1 cellular context compared by ENCODE assay signal in the genomic region with DNA sequence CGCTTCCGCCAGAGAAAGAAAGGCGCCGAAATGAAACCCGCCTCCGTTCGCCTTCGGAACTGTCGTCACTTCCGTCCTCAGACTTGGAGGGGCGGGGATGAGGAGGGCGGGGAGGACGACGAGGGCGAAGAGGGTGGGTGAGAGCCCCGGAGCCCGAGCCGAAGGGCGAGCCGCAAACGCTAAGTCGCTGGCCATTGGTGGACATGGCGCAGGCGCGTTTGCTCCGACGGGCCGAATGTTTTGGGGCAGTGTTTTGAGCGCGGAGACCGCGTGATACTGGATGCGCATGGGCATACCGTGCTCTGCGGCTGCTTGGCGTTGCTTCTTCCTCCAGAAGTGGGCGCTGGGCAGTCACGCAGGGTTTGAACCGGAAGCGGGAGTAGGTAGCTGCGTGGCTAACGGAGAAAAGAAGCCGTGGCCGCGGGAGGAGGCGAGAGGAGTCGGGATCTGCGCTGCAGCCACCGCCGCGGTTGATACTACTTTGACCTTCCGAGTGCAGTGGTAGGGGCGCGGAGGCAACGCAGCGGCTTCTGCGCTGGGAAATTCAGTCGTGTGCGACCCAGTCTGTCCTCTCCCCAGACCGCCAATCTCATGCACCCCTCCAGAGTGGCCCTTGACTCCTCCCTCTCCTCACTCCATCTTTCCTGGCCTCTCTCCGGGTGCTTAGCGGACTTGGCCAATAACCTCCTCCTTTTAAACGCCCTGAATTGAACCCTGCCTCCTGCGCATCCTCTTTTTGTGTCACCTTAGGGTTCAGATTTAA.
TF ChIP-seq lines count a peak whose summit lies in the region.

A gene with protein sequence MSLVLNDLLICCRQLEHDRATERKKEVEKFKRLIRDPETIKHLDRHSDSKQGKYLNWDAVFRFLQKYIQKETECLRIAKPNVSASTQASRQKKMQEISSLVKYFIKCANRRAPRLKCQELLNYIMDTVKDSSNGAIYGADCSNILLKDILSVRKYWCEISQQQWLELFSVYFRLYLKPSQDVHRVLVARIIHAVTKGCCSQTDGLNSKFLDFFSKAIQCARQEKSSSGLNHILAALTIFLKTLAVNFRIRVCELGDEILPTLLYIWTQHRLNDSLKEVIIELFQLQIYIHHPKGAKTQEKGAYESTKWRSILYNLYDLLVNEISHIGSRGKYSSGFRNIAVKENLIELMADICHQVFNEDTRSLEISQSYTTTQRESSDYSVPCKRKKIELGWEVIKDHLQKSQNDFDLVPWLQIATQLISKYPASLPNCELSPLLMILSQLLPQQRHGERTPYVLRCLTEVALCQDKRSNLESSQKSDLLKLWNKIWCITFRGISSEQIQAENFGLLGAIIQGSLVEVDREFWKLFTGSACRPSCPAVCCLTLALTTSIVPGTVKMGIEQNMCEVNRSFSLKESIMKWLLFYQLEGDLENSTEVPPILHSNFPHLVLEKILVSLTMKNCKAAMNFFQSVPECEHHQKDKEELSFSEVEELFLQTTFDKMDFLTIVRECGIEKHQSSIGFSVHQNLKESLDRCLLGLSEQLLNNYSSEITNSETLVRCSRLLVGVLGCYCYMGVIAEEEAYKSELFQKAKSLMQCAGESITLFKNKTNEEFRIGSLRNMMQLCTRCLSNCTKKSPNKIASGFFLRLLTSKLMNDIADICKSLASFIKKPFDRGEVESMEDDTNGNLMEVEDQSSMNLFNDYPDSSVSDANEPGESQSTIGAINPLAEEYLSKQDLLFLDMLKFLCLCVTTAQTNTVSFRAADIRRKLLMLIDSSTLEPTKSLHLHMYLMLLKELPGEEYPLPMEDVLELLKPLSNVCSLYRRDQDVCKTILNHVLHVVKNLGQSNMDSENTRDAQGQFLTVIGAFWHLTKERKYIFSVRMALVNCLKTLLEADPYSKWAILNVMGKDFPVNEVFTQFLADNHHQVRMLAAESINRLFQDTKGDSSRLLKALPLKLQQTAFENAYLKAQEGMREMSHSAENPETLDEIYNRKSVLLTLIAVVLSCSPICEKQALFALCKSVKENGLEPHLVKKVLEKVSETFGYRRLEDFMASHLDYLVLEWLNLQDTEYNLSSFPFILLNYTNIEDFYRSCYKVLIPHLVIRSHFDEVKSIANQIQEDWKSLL (N-terminal part only) (plus strand): TSS at position 382 of the 763 bp plus-strand sequence. CDS start 4,558 bp downstream, outside the sequence.

TF ChIP-seq in HEK293, 187 proteins besides CTCF, POLR2A, EP300 and RAD21 (continued from another document and continues in another):
- TF ChIP-seq, protein P1, sequence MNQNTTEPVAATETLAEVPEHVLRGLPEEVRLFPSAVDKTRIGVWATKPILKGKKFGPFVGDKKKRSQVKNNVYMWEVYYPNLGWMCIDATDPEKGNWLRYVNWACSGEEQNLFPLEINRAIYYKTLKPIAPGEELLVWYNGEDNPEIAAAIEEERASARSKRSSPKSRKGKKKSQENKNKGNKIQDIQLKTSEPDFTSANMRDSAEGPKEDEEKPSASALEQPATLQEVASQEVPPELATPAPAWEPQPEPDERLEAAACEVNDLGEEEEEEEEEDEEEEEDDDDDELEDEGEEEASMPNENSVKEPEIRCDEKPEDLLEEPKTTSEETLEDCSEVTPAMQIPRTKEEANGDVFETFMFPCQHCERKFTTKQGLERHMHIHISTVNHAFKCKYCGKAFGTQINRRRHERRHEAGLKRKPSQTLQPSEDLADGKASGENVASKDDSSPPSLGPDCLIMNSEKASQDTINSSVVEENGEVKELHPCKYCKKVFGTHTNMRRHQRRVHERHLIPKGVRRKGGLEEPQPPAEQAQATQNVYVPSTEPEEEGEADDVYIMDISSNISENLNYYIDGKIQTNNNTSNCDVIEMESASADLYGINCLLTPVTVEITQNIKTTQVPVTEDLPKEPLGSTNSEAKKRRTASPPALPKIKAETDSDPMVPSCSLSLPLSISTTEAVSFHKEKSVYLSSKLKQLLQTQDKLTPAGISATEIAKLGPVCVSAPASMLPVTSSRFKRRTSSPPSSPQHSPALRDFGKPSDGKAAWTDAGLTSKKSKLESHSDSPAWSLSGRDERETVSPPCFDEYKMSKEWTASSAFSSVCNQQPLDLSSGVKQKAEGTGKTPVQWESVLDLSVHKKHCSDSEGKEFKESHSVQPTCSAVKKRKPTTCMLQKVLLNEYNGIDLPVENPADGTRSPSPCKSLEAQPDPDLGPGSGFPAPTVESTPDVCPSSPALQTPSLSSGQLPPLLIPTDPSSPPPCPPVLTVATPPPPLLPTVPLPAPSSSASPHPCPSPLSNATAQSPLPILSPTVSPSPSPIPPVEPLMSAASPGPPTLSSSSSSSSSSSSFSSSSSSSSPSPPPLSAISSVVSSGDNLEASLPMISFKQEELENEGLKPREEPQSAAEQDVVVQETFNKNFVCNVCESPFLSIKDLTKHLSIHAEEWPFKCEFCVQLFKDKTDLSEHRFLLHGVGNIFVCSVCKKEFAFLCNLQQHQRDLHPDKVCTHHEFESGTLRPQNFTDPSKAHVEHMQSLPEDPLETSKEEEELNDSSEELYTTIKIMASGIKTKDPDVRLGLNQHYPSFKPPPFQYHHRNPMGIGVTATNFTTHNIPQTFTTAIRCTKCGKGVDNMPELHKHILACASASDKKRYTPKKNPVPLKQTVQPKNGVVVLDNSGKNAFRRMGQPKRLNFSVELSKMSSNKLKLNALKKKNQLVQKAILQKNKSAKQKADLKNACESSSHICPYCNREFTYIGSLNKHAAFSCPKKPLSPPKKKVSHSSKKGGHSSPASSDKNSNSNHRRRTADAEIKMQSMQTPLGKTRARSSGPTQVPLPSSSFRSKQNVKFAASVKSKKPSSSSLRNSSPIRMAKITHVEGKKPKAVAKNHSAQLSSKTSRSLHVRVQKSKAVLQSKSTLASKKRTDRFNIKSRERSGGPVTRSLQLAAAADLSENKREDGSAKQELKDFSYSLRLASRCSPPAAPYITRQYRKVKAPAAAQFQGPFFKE (tag by site-specific recombination; IDR thresholded peaks at IDR 0.05; ENCODE audit: borderline replicate concordance) = no peak
- TF ChIP-seq ZFP37 (tag by site-specific recombination; IDR thresholded peaks at IDR 0.05) (0 out of 2 replicates have a peak, but pooled peaks have one; percentile 42), ZNF692 (tag by site-specific recombination; IDR thresholded peaks at IDR 0.05) (peak; percentile 18; the same call in 1 of the 2 replicates), ZNF239 (tag by site-specific recombination; IDR thresholded peaks at IDR 0.05) (no peak), EGR2 (tag by site-specific recombination; IDR thresholded peaks at IDR 0.05; ENCODE audit: low read depth) (0 out of 2 replicates have a peak, but pooled peaks have one; percentile 9), ZNF248 (tag by site-specific recombination; IDR thresholded peaks at IDR 0.05) (no peak), MZF1 (tag by site-specific recombination; IDR thresholded peaks at IDR 0.05; ENCODE audit: borderline replicate concordance) (no peak), ZNF792 (tag by site-specific recombination; IDR thresholded peaks at IDR 0.05) (no peak), ZXDB (tag by site-specific recombination; IDR thresholded peaks at IDR 0.05) (peak; percentile 72), KLF8 (tag by site-specific recombination; IDR thresholded peaks at IDR 0.05) (peak; percentile 59; the same call in 1 of the 2 replicates), BCL11B (tag by site-specific recombination; IDR thresholded peaks at IDR 0.05; ENCODE audit: low read depth) (no peak), ZNF24 (tag by site-specific recombination; IDR thresholded peaks at IDR 0.05) (0 out of 2 replicates have a peak, but pooled peaks have one; percentile 20), ZNF677 (tag by site-specific recombination; IDR thresholded peaks at IDR 0.05) (no peak), ZNF302 (tag by site-specific recombination; IDR thresholded peaks at IDR 0.05; ENCODE audit: low read depth) (no peak), ZNF529 (tag by site-specific recombination; IDR thresholded peaks at IDR 0.05; ENCODE audit: insufficient replicate concordance) (no peak), MEIS1 (CRISPR knock-in tag; IDR thresholded peaks at IDR 0.05; ENCODE audit: borderline replicate concordance) (no peak), ZNF202 (tag by site-specific recombination; IDR thresholded peaks at IDR 0.05; ENCODE audit: borderline replicate concordance) (no peak), OSR2 (tag by site-specific recombination; IDR thresholded peaks at IDR 0.05) (peak; percentile 65; the same call in 1 of the 2 replicates), ZNF23 (tag by site-specific recombination; IDR thresholded peaks at IDR 0.05; ENCODE audit: borderline replicate concordance) (no peak), ZSCAN5A (tag by site-specific recombination; IDR thresholded peaks at IDR 0.05) (0 out of 2 replicates have a peak, but pooled peaks have one; percentile 75), HOXC10 (CRISPR knock-in tag; IDR thresholded peaks at IDR 0.05) (no peak), ZBTB6 (tag by site-specific recombination; IDR thresholded peaks at IDR 0.05) (no peak), KLF16 (tag by site-specific recombination; IDR thresholded peaks at IDR 0.05) (peak; percentile 67; the same call in 1 of the 2 replicates), ZNF148 (tag by site-specific recombination; IDR thresholded peaks at IDR 0.05; ENCODE audit: borderline replicate concordance) (no peak), ZNF184 (tag by site-specific recombination; IDR thresholded peaks at IDR 0.05) (no peak)
- TF ChIP-seq, protein P2, sequence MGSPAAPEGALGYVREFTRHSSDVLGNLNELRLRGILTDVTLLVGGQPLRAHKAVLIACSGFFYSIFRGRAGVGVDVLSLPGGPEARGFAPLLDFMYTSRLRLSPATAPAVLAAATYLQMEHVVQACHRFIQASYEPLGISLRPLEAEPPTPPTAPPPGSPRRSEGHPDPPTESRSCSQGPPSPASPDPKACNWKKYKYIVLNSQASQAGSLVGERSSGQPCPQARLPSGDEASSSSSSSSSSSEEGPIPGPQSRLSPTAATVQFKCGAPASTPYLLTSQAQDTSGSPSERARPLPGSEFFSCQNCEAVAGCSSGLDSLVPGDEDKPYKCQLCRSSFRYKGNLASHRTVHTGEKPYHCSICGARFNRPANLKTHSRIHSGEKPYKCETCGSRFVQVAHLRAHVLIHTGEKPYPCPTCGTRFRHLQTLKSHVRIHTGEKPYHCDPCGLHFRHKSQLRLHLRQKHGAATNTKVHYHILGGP (tag by site-specific recombination; IDR thresholded peaks at IDR 0.05) = no peak
- TF ChIP-seq, protein P3, sequence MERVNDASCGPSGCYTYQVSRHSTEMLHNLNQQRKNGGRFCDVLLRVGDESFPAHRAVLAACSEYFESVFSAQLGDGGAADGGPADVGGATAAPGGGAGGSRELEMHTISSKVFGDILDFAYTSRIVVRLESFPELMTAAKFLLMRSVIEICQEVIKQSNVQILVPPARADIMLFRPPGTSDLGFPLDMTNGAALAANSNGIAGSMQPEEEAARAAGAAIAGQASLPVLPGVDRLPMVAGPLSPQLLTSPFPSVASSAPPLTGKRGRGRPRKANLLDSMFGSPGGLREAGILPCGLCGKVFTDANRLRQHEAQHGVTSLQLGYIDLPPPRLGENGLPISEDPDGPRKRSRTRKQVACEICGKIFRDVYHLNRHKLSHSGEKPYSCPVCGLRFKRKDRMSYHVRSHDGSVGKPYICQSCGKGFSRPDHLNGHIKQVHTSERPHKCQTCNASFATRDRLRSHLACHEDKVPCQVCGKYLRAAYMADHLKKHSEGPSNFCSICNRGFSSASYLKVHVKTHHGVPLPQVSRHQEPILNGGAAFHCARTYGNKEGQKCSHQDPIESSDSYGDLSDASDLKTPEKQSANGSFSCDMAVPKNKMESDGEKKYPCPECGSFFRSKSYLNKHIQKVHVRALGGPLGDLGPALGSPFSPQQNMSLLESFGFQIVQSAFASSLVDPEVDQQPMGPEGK (tag by site-specific recombination; IDR thresholded peaks at IDR 0.05) = peak; percentile 61; the same call in 1 of the 2 replicates
